In genomic region chr20:50256577-50256976, GRCh38 we compare ENCODE assay signal across 25 cellular contexts.
DNase-seq lines count a peak whose midpoint lies in the region; ATAC-seq, FAIRE-seq and TF ChIP-seq lines count a peak whose summit lies in the region.
"Had no signal": no experiment of that assay in that cellular context is flagged by ENCODE, and none has a peak within 500 bp of the region (broad histone marks: within the 10 kb centered on the region; RNA-seq: fewer than 3 reads in every experiment).

No MANE protein-coding gene starts in this region.

- no peak for ATAC-seq in stimulated activated naive CD8-positive, alpha-beta T cell treated with anti-CD3 and anti-CD28 coated beads, Interleukin-15, amount 100 ng/mL, for 72 hours
- ATAC-seq in aorta (ENCODE audit: low FRiP score) = no peak
- ATAC-seq: naive thymus-derived CD4-positive, alpha-beta T cell; pancreas; right cardiac atrium had no signal

- peak overlapping the region; percentile 38 for H3K27ac Mint-ChIP-seq in HFFc6
- H3K27ac Mint-ChIP-seq in stimulated activated naive CD8-positive, alpha-beta T cell treated with anti-CD3 and anti-CD28 coated beads, Interleukin-15, amount 100 ng/mL, for 72 hours = no peak overlapping the region
- H3K27ac Mint-ChIP-seq: activated CD4-positive, alpha-beta T cell treated with anti-CD3 and anti-CD28 coated beads, Interleukin-2, amount 10 ng/mL, durations not matched to agents 7 days and 5 days; brain; naive thymus-derived CD4-positive, alpha-beta T cell; T-helper 1 cell treated with Interleukin-12 subunit alpha and Interleukin-12 subunit beta and Interleukin-4 antibody, amounts not matched to agents 30 μg/mL and 1 μg/mL, for 36 hours had no signal

- DNase-seq in HFFc6 = no peak
- peak; percentile 53 for DNase-seq in T1000 (lab: John Stamatoyannopoulos, UW)
- DNase-seq in islet precursor cell = peak; percentile 98
- DNase-seq in D721Med (ENCODE audit: insufficient read length, low spot score) = no peak
- no peak for DNase-seq in stimulated activated naive CD8-positive, alpha-beta T cell treated with anti-CD3 and anti-CD28 coated beads, Interleukin-15, amount 100 ng/mL, for 72 hours
- no peak for DNase-seq in NOMO-1 treated with dmso at 0.1 percent for 144 hours (lab: John Stamatoyannopoulos, UW; ENCODE audit: unreplicated experiment)
- DNase-seq in aorta = no peak
- DNase-seq: activated CD4-positive, alpha-beta T cell treated with anti-CD3 and anti-CD28 coated beads, Interleukin-2, amount 10 ng/mL, durations not matched to agents 7 days and 5 days; activated CD8-positive, alpha-beta memory T cell treated with anti-CD3 and anti-CD28 coated beads, Interleukin-2, amount 50 U/mL, for 4 hours; cortex of kidney; DMS 273 treated with DMSO at 0.1 percent for 48 hours; H7; hippocampal formation; naive thymus-derived CD4-positive, alpha-beta T cell; NCI-H1417; NCI-H526; pancreas; right cardiac atrium; SHP77 treated with DMSO at 0.1 percent for 48 hours had no signal

- no peak overlapping the region for H3K4me3 ChIP-seq in BLaER1 treated with 17β-estradiol and CSF1 and Interleukin-3, amounts not matched to agents 10 nM and 100 nM
- H3K4me3 ChIP-seq in aorta (ENCODE audit: low read length in 2 of 2) = no peak overlapping the region
- H3K4me3 ChIP-seq: pancreas, suprapubic skin had no signal

- H3K36me3 ChIP-seq in BLaER1 treated with 17β-estradiol and CSF1 and Interleukin-3, amounts not matched to agents 10 nM and 100 nM = no peaks in the 10 kb centered on the region
- H3K36me3 ChIP-seq in aorta (ENCODE audit: control insufficient read depth in 1 of 2, insufficient read depth in 2 of 2, low read length in 1 of 2) = no peaks in the 10 kb centered on the region
- H3K36me3 ChIP-seq: pancreas, suprapubic skin had no signal

- no peak overlapping the region for H3K4me3 Mint-ChIP-seq in HFFc6
- no peak overlapping the region for H3K4me3 Mint-ChIP-seq in stimulated activated naive CD8-positive, alpha-beta T cell treated with anti-CD3 and anti-CD28 coated beads, Interleukin-15, amount 100 ng/mL, for 72 hours
- H3K4me3 Mint-ChIP-seq: activated CD4-positive, alpha-beta T cell treated with anti-CD3 and anti-CD28 coated beads, Interleukin-2, amount 10 ng/mL, durations not matched to agents 7 days and 5 days; brain; naive thymus-derived CD4-positive, alpha-beta T cell; T-helper 1 cell treated with Interleukin-12 subunit alpha and Interleukin-12 subunit beta and Interleukin-4 antibody, amounts not matched to agents 30 μg/mL and 1 μg/mL, for 36 hours had no signal

- H3K27me3 Mint-ChIP-seq in HFFc6 (ENCODE audit: insufficient read depth) = no peaks in the 10 kb centered on the region; the same call in 1 of the 2 replicates
- no peaks in the 10 kb centered on the region for H3K27me3 Mint-ChIP-seq in stimulated activated naive CD8-positive, alpha-beta T cell treated with anti-CD3 and anti-CD28 coated beads, Interleukin-15, amount 100 ng/mL, for 72 hours

- peak overlapping the region in 5 of 11 experiments; percentile 22 to 45 (median 35); a peak in 7 of 22 replicates for H3K27ac ChIP-seq in BLaER1 treated with 17β-estradiol and CSF1 and Interleukin-3, amounts not matched to agents 10 nM and 100 nM
- H3K27ac ChIP-seq in aorta (ENCODE audit: low read depth in 1 of 2, low read length in 2 of 2) = no peak overlapping the region
- H3K27ac ChIP-seq: C4-2B, pancreas, suprapubic skin had no signal

- no peaks in the 10 kb centered on the region for H4K20me1 ChIP-seq in BLaER1 treated with 17β-estradiol and CSF1 and Interleukin-3, amounts not matched to agents 10 nM and 100 nM

- peak overlapping the region; percentile 36 to 79 (median 68) for H3K4me2 ChIP-seq in BLaER1 treated with 17β-estradiol and CSF1 and Interleukin-3, amounts not matched to agents 10 nM and 100 nM

- no peaks in the 10 kb centered on the region for H3K9me3 ChIP-seq in BLaER1 treated with 17β-estradiol and CSF1 and Interleukin-3, amounts not matched to agents 10 nM and 100 nM (replicated peaks in 1 of 11)
- H3K9me3 ChIP-seq in aorta (ENCODE audit: control insufficient read depth, low read length) = no peaks in the 10 kb centered on the region
- H3K9me3 ChIP-seq: pancreas, suprapubic skin had no signal

- H3K9me3 Mint-ChIP-seq in HFFc6 = no peaks in the 10 kb centered on the region
- H3K9me3 Mint-ChIP-seq in stimulated activated naive CD8-positive, alpha-beta T cell treated with anti-CD3 and anti-CD28 coated beads, Interleukin-15, amount 100 ng/mL, for 72 hours = no peaks in the 10 kb centered on the region
- H3K9me3 Mint-ChIP-seq: activated CD4-positive, alpha-beta T cell treated with anti-CD3 and anti-CD28 coated beads, Interleukin-2, amount 10 ng/mL, durations not matched to agents 7 days and 5 days; T-helper 1 cell treated with Interleukin-12 subunit alpha and Interleukin-12 subunit beta and Interleukin-4 antibody, amounts not matched to agents 30 μg/mL and 1 μg/mL, for 36 hours had no signal

- no peaks in the 10 kb centered on the region for H3K36me3 Mint-ChIP-seq in HFFc6 (ENCODE audit: low read depth)
- H3K36me3 Mint-ChIP-seq: brain had no signal

- WGBS in aorta, 2 donors = 71 to 78% methylated on average over 6 of the region's 6 CpGs

- intact Hi-C loops in aorta (cut with DNase I) = no loop called here

- peaks cover 33 to 71% (median 56%) of the 10 kb centered on the region in 10 experiments for H3K4me1 ChIP-seq in BLaER1 treated with 17β-estradiol and CSF1 and Interleukin-3, amounts not matched to agents 10 nM and 100 nM
- no peaks in the 10 kb centered on the region for H3K4me1 ChIP-seq in aorta (ENCODE audit: control insufficient read depth in 1 of 2, insufficient read depth in 2 of 2, low read length in 2 of 2)

- H3K4me1 Mint-ChIP-seq in HFFc6 (ENCODE audit: low read depth) = peaks cover 59% of the 10 kb centered on the region
- H3K4me1 Mint-ChIP-seq in stimulated activated naive CD8-positive, alpha-beta T cell treated with anti-CD3 and anti-CD28 coated beads, Interleukin-15, amount 100 ng/mL, for 72 hours = peaks cover 21% of the 10 kb centered on the region

- TF ChIP-seq CTCF in HFFc6 (IDR thresholded peaks at IDR 0.05) (no peak), D721Med (IDR thresholded peaks at IDR 0.05; ENCODE audit: insufficient read depth, missing control alignments) (no peak)

- H3K27me3 ChIP-seq in BLaER1 treated with 17β-estradiol and CSF1 and Interleukin-3, amounts not matched to agents 10 nM and 100 nM = no peaks in the 10 kb centered on the region
- H3K27me3 ChIP-seq in aorta (ENCODE audit: control insufficient read depth in 1 of 2, insufficient read depth in 2 of 2, low read length in 1 of 2) = no peaks in the 10 kb centered on the region
- H3K27me3 ChIP-seq: pancreas, suprapubic skin had no signal

- H3K9ac ChIP-seq in BLaER1 treated with 17β-estradiol and CSF1 and Interleukin-3, amounts not matched to agents 10 nM and 100 nM = no peak overlapping the region

- no peak for FAIRE-seq in D721Med (lab: Jason Lieb, UNC)
- FAIRE-seq: GM12891, pancreas had no signal

Comparison
In these comparisons a context has a peak if more than half of its experiments do, and no peak if none do; other contexts are left out.
1. DNase-seq: peak in T1000 (single experiment) and islet precursor cell (single experiment); none in HFFc6 (single experiment), D721Med (single experiment), stimulated activated naive CD8-positive, alpha-beta T cell treated with anti-CD3 and anti-CD28 coated beads, Interleukin-15, amount 100 ng/mL, for 72 hours (0 of 2), NOMO-1 treated with dmso at 0.1 percent for 144 hours (single experiment) and aorta (0 of 2).